16 cellular contexts compared by ENCODE assay signal in genomic region chr17:72528683-72529082, GRCh38.
A peak's percentile ranks its signal among the peaks of the same experiment; 100 is the strongest.
DNase-seq lines count a peak whose midpoint lies in the region; ATAC-seq, FAIRE-seq and TF ChIP-seq lines count a peak whose summit lies in the region.
"Had no signal": no experiment of that assay in that cellular context is flagged by ENCODE, and none has a peak within 500 bp of the region (broad histone marks: within the 10 kb centered on the region; RNA-seq: fewer than 3 reads in every experiment).

No MANE protein-coding gene starts in this region.

- H3K36me3 ChIP-seq in Panc1 (ENCODE audit: control insufficient read depth, insufficient read depth, low read length) = no peaks in the 10 kb centered on the region
- no peaks in the 10 kb centered on the region for H3K36me3 ChIP-seq in GM12878 (ENCODE audit: control insufficient read depth in 2 of 2, insufficient read depth in 2 of 2, low read length in 1 of 2)
- no peaks in the 10 kb centered on the region for H3K36me3 ChIP-seq in testis (ENCODE audit: low read depth, missing control alignments)
- H3K36me3 ChIP-seq in suprapubic skin = no peaks in the 10 kb centered on the region

- H3K79me2 ChIP-seq in GM12878 (ENCODE audit: control insufficient read depth, insufficient read depth, low read length) = no peaks in the 10 kb centered on the region

- no peak for TF ChIP-seq RAD21 in GM12878 (IDR thresholded peaks at IDR 0.05; ENCODE audit: insufficient read depth, low read depth, low read length)

- no peak overlapping the region for H2AFZ ChIP-seq in GM12878 (ENCODE audit: control insufficient read depth, low read depth, low read length)
- H2AFZ ChIP-seq: GM23248 had no signal

- no peak for ATAC-seq in Panc1
- no peak for ATAC-seq in GM12878
- ATAC-seq in GM19395 (IDR thresholded peaks at IDR 0.05; ENCODE audit: unreplicated experiment) = no peak

- no peak overlapping the region for H3K4me2 ChIP-seq in GM12878 (ENCODE audit: control insufficient read depth, insufficient read depth)

- TF ChIP-seq CTCF in Panc1 (IDR thresholded peaks at IDR 0.05) (no peak), GM12878 (IDR thresholded peaks at IDR 0.05 in 2 of 3, conservative IDR thresholded peaks at IDR 0.05 in 1 of 3; ENCODE audit: control insufficient read depth in 2 of 3, extremely low read depth in 1 of 3, insufficient read depth in 1 of 3, low read depth in 3 of 3, low read length in 3 of 3) (no peak), testis (IDR thresholded peaks at IDR 0.05) (no peak), suprapubic skin (IDR thresholded peaks at IDR 0.05) (no peak)

- FAIRE-seq in GM12878 (lab: Jason Lieb, UNC) (no peak), RCC 7860 (lab: Jason Lieb, UNC) (no peak)
- FAIRE-seq: G401.6, GM18507, H1 had no signal

- H3K4me3 ChIP-seq in Panc1 (ENCODE audit: low read depth in 2 of 2, low read length in 2 of 2) (no peak overlapping the region), GM12878 (no peak overlapping the region), testis (no peak overlapping the region), suprapubic skin (no peak overlapping the region)
- H3K4me3 ChIP-seq: GM23248 had no signal

- intact Hi-C loops in Panc1 (cut with micrococcal nuclease; ENCODE audit: unreplicated experiment) (no loop called here), GM12878 (cut with micrococcal nuclease; ENCODE audit: unreplicated experiment) (no loop called here), testis (cut with DNase I; ENCODE audit: low total_unique reads) (no loop called here)

- no peaks in the 10 kb centered on the region for H3K27me3 ChIP-seq in Panc1 (ENCODE audit: control insufficient read depth, insufficient read depth, low read length)
- no peaks in the 10 kb centered on the region for H3K27me3 ChIP-seq in GM12878 (replicated peaks in 1 of 2; ENCODE audit: control insufficient read depth in 2 of 2, insufficient read depth in 2 of 2, low read length in 1 of 2)
- H3K27me3 ChIP-seq in testis = no peaks in the 10 kb centered on the region
- no peaks in the 10 kb centered on the region for H3K27me3 ChIP-seq in suprapubic skin

- H3K4me1 ChIP-seq in Panc1 (ENCODE audit: control insufficient read depth, insufficient read depth, low read length) (peaks cover 73% of the 10 kb centered on the region), GM12878 (ENCODE audit: control insufficient read depth, insufficient read depth, low read length) (no peaks in the 10 kb centered on the region), testis (peaks cover 23% of the 10 kb centered on the region), suprapubic skin (no peaks in the 10 kb centered on the region)

- WGBS in GM12878 (ENCODE audit: insufficient coverage, insufficient replicate concordance, low lambda C conversion rate, missing lambda C conversion rate) = 65% methylated on average over 2 of the region's 2 CpGs
- 92 to 97% methylated on average over 2 of the region's 2 CpGs for WGBS in testis, 2 donors
- 100% methylated on average over 2 of the region's 2 CpGs for WGBS in suprapubic skin

- POLR2A ChIA-PET in Panc1 (lab: Charles Lee) (no interaction called here), GM12878 (lab: Charles Lee) (interaction anchor here (1.6 kb wide), 1 partner anchor 9 kb away, joined by 3 read pairs; no protein-coding TSS in a partner anchor)

- CTCF ChIA-PET in Panc1 (lab: Charles Lee) (interaction anchor here (1.2 kb wide), 1 partner anchor 32 kb away, joined by 5 read pairs; no protein-coding TSS in a partner anchor), GM12878 (lab: Yijun Ruan, JAX) (interaction anchor here (0.6 to 3.7 kb wide), 2 partner anchors 11 to 163 kb away, joined by 3 to 13 read pairs; no protein-coding TSS in a partner anchor)

- TF ChIP-seq POLR2A in GM12878 (IDR thresholded peaks at IDR 0.05; ENCODE audit: low read depth, low read length) = no peak
- TF ChIP-seq POLR2A in testis (IDR thresholded peaks at IDR 0.05) = no peak
- TF ChIP-seq POLR2A in suprapubic skin (IDR thresholded peaks at IDR 0.05) = no peak

- RAD21 ChIA-PET in GM12878 (lab: Charles Lee; ENCODE audit: unreplicated experiment) = no interaction called here

- BruUV-seq in Panc1 (replicated peaks; lab: Mats Ljungman, UMichigan) (TSS peak; percentile 13), GM12878 (replicated peaks; lab: Mats Ljungman, UMichigan) (no TSS peak)

- no peak overlapping the region for H3K9ac ChIP-seq in GM12878 (ENCODE audit: control insufficient read depth, insufficient read depth, low read length)
- H3K9ac ChIP-seq: GM23248 had no signal

- H3K9me3 ChIP-seq in Panc1 (ENCODE audit: control insufficient read depth, insufficient read depth, low read depth, low read length) (no peaks in the 10 kb centered on the region), GM12878 (replicated peaks; ENCODE audit: control insufficient read depth, insufficient read depth, low read length) (no peaks in the 10 kb centered on the region), testis (no peaks in the 10 kb centered on the region), suprapubic skin (no peaks in the 10 kb centered on the region)

- TF ChIP-seq EP300 in GM12878 (IDR thresholded peaks at IDR 0.05; ENCODE audit: borderline replicate concordance in 1 of 2, control insufficient read depth in 1 of 2, low read depth in 2 of 2, low read length in 2 of 2) (no peak), suprapubic skin (IDR thresholded peaks at IDR 0.05) (no peak)

- SMC1A ChIA-PET in GM12878 (lab: Charles Lee; ENCODE audit: uncharacterized antibody, unreplicated experiment) = interaction anchor here (3.5 kb wide), 1 partner anchor 11 kb away, joined by 18 read pairs; no protein-coding TSS in a partner anchor

- DNase-seq in Panc1 (ENCODE audit: low read depth, low spot score) (no peak), GM12878 (ENCODE audit: low read depth, low spot score) (no peak), testis (no peak), suprapubic skin (ENCODE audit: low spot score in 2 of 2) (no peak), RCC 7860 (ENCODE audit: low spot score) (no peak), T1000 (lab: John Stamatoyannopoulos, UW) (no peak)
- DNase-seq: CD4-positive, alpha-beta memory T cell; DND-41; GM23248; H7; HCEC 1CT had no signal

- no peaks in the 10 kb centered on the region for H4K20me1 ChIP-seq in GM12878 (ENCODE audit: control insufficient read depth, insufficient read depth)

- in situ Hi-C loops in Panc1 (cut with HindIII; ENCODE audit: low pct_unique_long_range_greater_than_20kb, low sequenced_read_pairs) = no loop called here
- in situ Hi-C loops in GM12878 (cut with MboI) = loop anchor here (25.0 kb wide), 2 partner anchors 916 to 1416 kb away; no protein-coding TSS in a partner anchor

- peak overlapping the region; percentile 77 for H3K27ac ChIP-seq in Panc1 (ENCODE audit: low read length)
- no peak overlapping the region for H3K27ac ChIP-seq in GM12878 (ENCODE audit: control insufficient read depth, insufficient read depth)
- H3K27ac ChIP-seq in cingulate gyrus (ENCODE audit: low read depth, low read length) = peak overlapping the region; percentile 14
- H3K27ac ChIP-seq in testis = peak overlapping the region; percentile 21 to 61
- H3K27ac ChIP-seq in suprapubic skin = no peak overlapping the region
- H3K27ac ChIP-seq: GM23248 had no signal

TF ChIP-seq in GM12878, 131 proteins besides CTCF, POLR2A, EP300 and RAD21:
- TF ChIP-seq ZNF24 (IDR thresholded peaks at IDR 0.05) (0 out of 2 replicates have a peak, but pooled peaks have one; percentile 28), BACH1 (IDR thresholded peaks at IDR 0.05; ENCODE audit: borderline replicate concordance) (no peak)

Comparison
In these comparisons a context has a peak if more than half of its experiments do, and no peak if none do; other contexts are left out.
1. H3K27ac ChIP-seq: peak in Panc1 (single experiment), cingulate gyrus (single experiment) and testis (2 of 2); none in GM12878 (single experiment) and suprapubic skin (single experiment).